17 cellular contexts compared by ENCODE assay signal in the genomic region with DNA sequence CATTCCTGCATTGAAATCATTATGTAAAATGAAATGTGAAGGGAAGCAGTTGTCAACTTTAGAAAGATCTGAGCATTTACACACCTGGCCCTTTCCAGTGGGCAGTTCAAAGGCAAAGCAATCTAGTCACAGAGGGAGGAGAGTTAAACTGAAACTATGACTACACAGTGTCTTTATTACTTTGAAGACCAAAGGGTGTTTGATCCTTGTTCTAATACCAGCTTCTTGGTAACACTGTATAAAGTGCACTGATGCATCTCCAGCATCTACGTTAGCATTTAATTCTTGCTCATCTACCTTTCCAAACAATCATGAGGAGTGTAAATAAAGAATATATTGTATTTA.
DNase-seq lines count a peak whose midpoint lies in the region; ATAC-seq and TF ChIP-seq lines count a peak whose summit lies in the region.
"Had no signal": no experiment of that assay in that cellular context is flagged by ENCODE, and none has a peak within 500 bp of the region (broad histone marks: within the 10 kb centered on the region; RNA-seq: fewer than 3 reads in every experiment).

No MANE protein-coding gene starts in this region.

- dilution Hi-C loops in mammary epithelial cell (cut with HindIII; ENCODE audit: low sequenced_read_pairs) = no loop called here

- no peaks in the 10 kb centered on the region for H3K9me3 Mint-ChIP-seq in MCF 10A (ENCODE audit: unreplicated experiment)
- H3K9me3 Mint-ChIP-seq: stimulated activated naive CD8-positive, alpha-beta T cell treated with anti-CD3 and anti-CD28 coated beads, Interleukin-15, amount 100 ng/mL, for 72 hours had no signal

- POLR2A ChIA-PET in MCF 10A (lab: Yijun Ruan, JAX) = no interaction called here

- H3K4me1 ChIP-seq in mammary epithelial cell (ENCODE audit: insufficient read depth, low read length) (no peaks in the 10 kb centered on the region), colonic mucosa (no peaks in the 10 kb centered on the region)

- WGBS in mammary epithelial cell (ENCODE audit: low coverage, missing lambda C conversion rate) = 95% methylated on average over 1 of the region's 1 CpG

- no peaks in the 10 kb centered on the region for H4K20me1 ChIP-seq in mammary epithelial cell (ENCODE audit: insufficient read depth, low read length)

- TF ChIP-seq CTCF in mammary epithelial cell (conservative IDR thresholded peaks at IDR 0.05 in 1 of 2, IDR thresholded peaks at IDR 0.05 in 1 of 2; ENCODE audit: extremely low read depth in 1 of 2, insufficient read depth in 1 of 2, low read depth in 1 of 2, low read length in 2 of 2) (no peak), MCF 10A (IDR thresholded peaks at IDR 0.05; ENCODE audit: unreplicated experiment) (no peak), colonic mucosa (IDR thresholded peaks at IDR 0.05) (no peak), omental fat pad (IDR thresholded peaks at IDR 0.05) (no peak)

- no peak overlapping the region for H3K27ac Mint-ChIP-seq in MCF 10A (ENCODE audit: low read depth, unreplicated experiment)
- H3K27ac Mint-ChIP-seq: stimulated activated naive CD8-positive, alpha-beta T cell treated with anti-CD3 and anti-CD28 coated beads, Interleukin-15, amount 100 ng/mL, for 72 hours had no signal

- intact Hi-C loops in mammary epithelial cell (cut with micrococcal nuclease) = no loop called here
- intact Hi-C loops in MCF 10A (cut with micrococcal nuclease) = no loop called here
- intact Hi-C loops in colonic mucosa (cut with DNase I) = no loop called here

- no peak overlapping the region for H2AFZ ChIP-seq in mammary epithelial cell (ENCODE audit: low read depth, low read length)

- in situ Hi-C loops in mammary epithelial cell (cut with MboI; ENCODE audit: low sequenced_read_pairs in 2 of 2) = no loop called here

- H3K36me3 Mint-ChIP-seq in MCF 10A (ENCODE audit: insufficient read depth, unreplicated experiment) = no peaks in the 10 kb centered on the region

- no peak overlapping the region for H3K27ac ChIP-seq in mammary epithelial cell (ENCODE audit: insufficient read depth, low read depth, low read length)
- H3K27ac ChIP-seq in colonic mucosa = peak overlapping the region; percentile 73
- H3K27ac ChIP-seq: KMS-11, ovary, skin epidermis, WERI-Rb-1 had no signal

- no TSS peak for BruUV-seq in mammary epithelial cell (replicated peaks; lab: Mats Ljungman, UMichigan)
- no TSS peak for BruUV-seq in MCF 10A (replicated peaks; lab: Mats Ljungman, UMichigan)

- H3K4me2 ChIP-seq in mammary epithelial cell (ENCODE audit: insufficient read depth, low read depth, low read length) = no peak overlapping the region
- H3K4me2 ChIP-seq: KMS-11 had no signal

- H3K36me3 ChIP-seq in mammary epithelial cell (ENCODE audit: insufficient read depth, low read length) (no peaks in the 10 kb centered on the region), colonic mucosa (no peaks in the 10 kb centered on the region)
- H3K36me3 ChIP-seq: ovary, WERI-Rb-1 had no signal

- H3K27me3 ChIP-seq in mammary epithelial cell (ENCODE audit: insufficient read depth, low read length) (no peaks in the 10 kb centered on the region), colonic mucosa (no peaks in the 10 kb centered on the region)
- H3K27me3 ChIP-seq: ovary had no signal

- ATAC-seq in HG02884 (IDR thresholded peaks at IDR 0.05; ENCODE audit: unreplicated experiment) = peak; percentile 60
- no peak for ATAC-seq in omental fat pad (ENCODE audit: low FRiP score)
- ATAC-seq: stimulated activated naive CD8-positive, alpha-beta T cell treated with anti-CD3 and anti-CD28 coated beads, Interleukin-15, amount 100 ng/mL, for 72 hours had no signal

- no peaks in the 10 kb centered on the region for H3K27me3 Mint-ChIP-seq in MCF 10A (ENCODE audit: insufficient read depth, unreplicated experiment)
- H3K27me3 Mint-ChIP-seq: stimulated activated naive CD8-positive, alpha-beta T cell treated with anti-CD3 and anti-CD28 coated beads, Interleukin-15, amount 100 ng/mL, for 72 hours had no signal

- DNase-seq in mammary epithelial cell (peak; percentile 37), MCF 10A (ENCODE audit: unreplicated experiment) (no peak), colonic mucosa (peak; percentile 46), omental fat pad (ENCODE audit: low spot score) (no peak), MV-4-11 (lab: John Stamatoyannopoulos, UW) (no peak), GM19240 (ENCODE audit: insufficient read length, low spot score) (no peak), GF-D8 (lab: John Stamatoyannopoulos, UW) (no peak)
- DNase-seq: activated CD8-positive, alpha-beta memory T cell treated with anti-CD3 and anti-CD28 coated beads, Interleukin-2, amount 50 U/mL, for 4 hours; mesenchymal stem cell; NCI-H1694 treated with DMSO at 0.1 percent for 48 hours; NCI-H524 treated with DMSO at 0.1 percent for 48 hours; ovary; stimulated activated naive CD8-positive, alpha-beta T cell treated with anti-CD3 and anti-CD28 coated beads, Interleukin-15, amount 100 ng/mL, for 72 hours; WERI-Rb-1 had no signal

- no peaks in the 10 kb centered on the region for H3K79me2 ChIP-seq in mammary epithelial cell (ENCODE audit: insufficient read depth, low read length)

- H3K9ac ChIP-seq in mammary epithelial cell (ENCODE audit: insufficient read depth, low read length) (no peak overlapping the region), colonic mucosa (ENCODE audit: low read depth in 2 of 2, low read length in 2 of 2) (peak overlapping the region in 1 of 2 donors; percentile 46)
- H3K9ac ChIP-seq: KMS-11 had no signal

- CTCF ChIA-PET in mammary epithelial cell (lab: Charles Lee; ENCODE audit: low non-redundant PET) (no interaction called here), MCF 10A (lab: Yijun Ruan, JAX) (no interaction called here)

- H3K4me1 Mint-ChIP-seq in MCF 10A (ENCODE audit: insufficient read depth, unreplicated experiment) = peaks cover 6% of the 10 kb centered on the region

- H3K4me3 ChIP-seq in mammary epithelial cell (replicated peaks in 1 of 3; ENCODE audit: insufficient read depth in 1 of 3, low read depth in 2 of 3, low read length in 3 of 3) (no peak overlapping the region), colonic mucosa (no peak overlapping the region)
- H3K4me3 ChIP-seq: ovary, skin epidermis had no signal

- no peaks in the 10 kb centered on the region for H3K9me3 ChIP-seq in mammary epithelial cell (replicated peaks; ENCODE audit: insufficient read depth, low read length)
- H3K9me3 ChIP-seq in colonic mucosa = no peaks in the 10 kb centered on the region
- H3K9me3 ChIP-seq: ovary had no signal

- H3K4me3 Mint-ChIP-seq in MCF 10A (ENCODE audit: unreplicated experiment) = no peak overlapping the region
- H3K4me3 Mint-ChIP-seq: stimulated activated naive CD8-positive, alpha-beta T cell treated with anti-CD3 and anti-CD28 coated beads, Interleukin-15, amount 100 ng/mL, for 72 hours had no signal

Comparison
In these comparisons a context has a peak if more than half of its experiments do, and no peak if none do; other contexts are left out.
1. DNase-seq: peak in mammary epithelial cell (single experiment) and colonic mucosa (single experiment); none in MCF 10A (single experiment), omental fat pad (single experiment), MV-4-11 (single experiment), GM19240 (single experiment) and GF-D8 (single experiment).